1 cellular context compared by ENCODE assay signal in genomic region chr13:78317030-78317429, GRCh38.
TF ChIP-seq lines count a peak whose summit lies in the region.

No MANE protein-coding gene starts in this region.

TF ChIP-seq in GM23338, 12 proteins besides CTCF, POLR2A, EP300 and RAD21:
- TF ChIP-seq, protein P1, sequence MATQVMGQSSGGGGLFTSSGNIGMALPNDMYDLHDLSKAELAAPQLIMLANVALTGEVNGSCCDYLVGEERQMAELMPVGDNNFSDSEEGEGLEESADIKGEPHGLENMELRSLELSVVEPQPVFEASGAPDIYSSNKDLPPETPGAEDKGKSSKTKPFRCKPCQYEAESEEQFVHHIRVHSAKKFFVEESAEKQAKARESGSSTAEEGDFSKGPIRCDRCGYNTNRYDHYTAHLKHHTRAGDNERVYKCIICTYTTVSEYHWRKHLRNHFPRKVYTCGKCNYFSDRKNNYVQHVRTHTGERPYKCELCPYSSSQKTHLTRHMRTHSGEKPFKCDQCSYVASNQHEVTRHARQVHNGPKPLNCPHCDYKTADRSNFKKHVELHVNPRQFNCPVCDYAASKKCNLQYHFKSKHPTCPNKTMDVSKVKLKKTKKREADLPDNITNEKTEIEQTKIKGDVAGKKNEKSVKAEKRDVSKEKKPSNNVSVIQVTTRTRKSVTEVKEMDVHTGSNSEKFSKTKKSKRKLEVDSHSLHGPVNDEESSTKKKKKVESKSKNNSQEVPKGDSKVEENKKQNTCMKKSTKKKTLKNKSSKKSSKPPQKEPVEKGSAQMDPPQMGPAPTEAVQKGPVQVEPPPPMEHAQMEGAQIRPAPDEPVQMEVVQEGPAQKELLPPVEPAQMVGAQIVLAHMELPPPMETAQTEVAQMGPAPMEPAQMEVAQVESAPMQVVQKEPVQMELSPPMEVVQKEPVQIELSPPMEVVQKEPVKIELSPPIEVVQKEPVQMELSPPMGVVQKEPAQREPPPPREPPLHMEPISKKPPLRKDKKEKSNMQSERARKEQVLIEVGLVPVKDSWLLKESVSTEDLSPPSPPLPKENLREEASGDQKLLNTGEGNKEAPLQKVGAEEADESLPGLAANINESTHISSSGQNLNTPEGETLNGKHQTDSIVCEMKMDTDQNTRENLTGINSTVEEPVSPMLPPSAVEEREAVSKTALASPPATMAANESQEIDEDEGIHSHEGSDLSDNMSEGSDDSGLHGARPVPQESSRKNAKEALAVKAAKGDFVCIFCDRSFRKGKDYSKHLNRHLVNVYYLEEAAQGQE (IDR thresholded peaks at IDR 0.05; ENCODE audit: unreplicated experiment) = no peak
- TF ChIP-seq NANOG (IDR thresholded peaks at IDR 0.05; ENCODE audit: borderline replicate concordance) (no peak), JUNB (IDR thresholded peaks at IDR 0.05; ENCODE audit: unreplicated experiment) (no peak), ZNF462 (CRISPR knock-in tag; IDR thresholded peaks at IDR 0.05) (no peak), ZNF331 (CRISPR knock-in tag; IDR thresholded peaks at IDR 0.05; ENCODE audit: low read depth) (no peak), CREB1 (CRISPR knock-in tag; IDR thresholded peaks at IDR 0.05; ENCODE audit: low read depth) (no peak), STAT1 (IDR thresholded peaks at IDR 0.05; ENCODE audit: unreplicated experiment) (no peak), EZH2 (IDR thresholded peaks at IDR 0.05; ENCODE audit: low read depth, unreplicated experiment) (no peak)
